11 cellular contexts compared by ENCODE assay signal in the genomic region with DNA sequence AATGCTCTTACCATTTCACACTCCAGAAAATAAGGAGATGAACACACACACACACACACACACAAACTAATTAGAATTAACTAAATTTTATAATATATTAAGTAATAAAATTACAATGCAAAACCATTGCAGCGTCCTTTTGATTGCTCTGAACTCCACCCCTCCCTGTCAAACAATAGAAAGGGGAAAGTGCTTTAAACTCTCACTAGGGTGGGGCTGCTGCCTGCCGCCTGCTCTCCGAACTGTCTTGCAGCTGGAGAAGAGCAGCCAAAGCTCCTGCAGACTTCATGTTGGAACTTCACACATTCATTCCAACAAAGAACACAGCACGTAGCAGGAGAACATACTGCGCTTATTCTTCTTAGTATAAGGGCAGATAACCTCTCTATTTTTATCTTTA.
DNase-seq lines count a peak whose midpoint lies in the region; ATAC-seq and TF ChIP-seq lines count a peak whose summit lies in the region.
"Had no signal": no experiment of that assay in that cellular context is flagged by ENCODE, and none has a peak within 500 bp of the region (broad histone marks: within the 10 kb centered on the region; RNA-seq: fewer than 3 reads in every experiment).

No MANE protein-coding gene starts in this region.

- H3K9ac ChIP-seq in SU-DHL-6 (ENCODE audit: low read length) = no peak overlapping the region
- H3K9ac ChIP-seq: BLaER1 had no signal

- peak overlapping the region; percentile 32 for H3K4me2 ChIP-seq in SU-DHL-6 (ENCODE audit: low read depth, low read length, poor library complexity, severe bottlenecking)
- H3K4me2 ChIP-seq: BLaER1 had no signal

- peaks cover 2% of the 10 kb centered on the region for H3K27me3 Mint-ChIP-seq in activated T-helper 1 cell treated with anti-CD3 and anti-CD28 coated beads, Interleukin-12 subunit alpha, Interleukin-12 subunit beta, Interleukin-2, Interleukin-4 antibody, amounts not matched to agents 30 ng/mL and 10 ng/mL and 1 ng/mL, durations not matched to agents 14 hours and 24 hours and 36 hours (ENCODE audit: insufficient read depth)

- peak overlapping the region; percentile 15 for H2AFZ ChIP-seq in SU-DHL-6 (ENCODE audit: low read depth, low read length, severe bottlenecking)

- H3K4me1 Mint-ChIP-seq in activated T-helper 1 cell treated with anti-CD3 and anti-CD28 coated beads, Interleukin-12 subunit alpha, Interleukin-12 subunit beta, Interleukin-2, Interleukin-4 antibody, amounts not matched to agents 30 ng/mL and 10 ng/mL and 1 ng/mL, durations not matched to agents 14 hours and 24 hours and 36 hours (ENCODE audit: low read depth) = no peaks in the 10 kb centered on the region

- no peaks in the 10 kb centered on the region for H3K9me2 ChIP-seq in SU-DHL-6 (replicated peaks; ENCODE audit: insufficient read depth, low read length)

- no peaks in the 10 kb centered on the region for H3K79me2 ChIP-seq in SU-DHL-6 (ENCODE audit: insufficient read depth, low read length)

- no peak overlapping the region for H3K4me3 Mint-ChIP-seq in activated T-helper 1 cell treated with anti-CD3 and anti-CD28 coated beads, Interleukin-12 subunit alpha, Interleukin-12 subunit beta, Interleukin-2, Interleukin-4 antibody, amounts not matched to agents 30 ng/mL and 10 ng/mL and 1 ng/mL, durations not matched to agents 14 hours and 24 hours and 36 hours
- H3K4me3 Mint-ChIP-seq: T-helper 1 cell treated with Interleukin-12 subunit alpha and Interleukin-12 subunit beta and Interleukin-4 antibody, amounts not matched to agents 30 μg/mL and 1 μg/mL, for 36 hours had no signal

- H3K4me3 ChIP-seq in SU-DHL-6 (ENCODE audit: insufficient read depth, low read length, poor library complexity, severe bottlenecking) (no peak overlapping the region), uterus (no peak overlapping the region)
- H3K4me3 ChIP-seq: BLaER1 had no signal

- CTCF ChIA-PET in HEK293T (lab: Yijun Ruan, JAX) = no interaction called here

- H3K36me3 Mint-ChIP-seq in activated T-helper 1 cell treated with anti-CD3 and anti-CD28 coated beads, Interleukin-12 subunit alpha, Interleukin-12 subunit beta, Interleukin-2, Interleukin-4 antibody, amounts not matched to agents 30 ng/mL and 10 ng/mL and 1 ng/mL, durations not matched to agents 14 hours and 24 hours and 36 hours (ENCODE audit: low read depth) = no peaks in the 10 kb centered on the region

- H3K36me3 ChIP-seq in SU-DHL-6 (ENCODE audit: low read length) (no peaks in the 10 kb centered on the region), uterus (no peaks in the 10 kb centered on the region)
- H3K36me3 ChIP-seq: BLaER1 had no signal

- POLR2A ChIA-PET in HEK293T (lab: Yijun Ruan, JAX) = no interaction called here

- peak; percentile 24 for ATAC-seq in GM19023 (IDR thresholded peaks at IDR 0.05; ENCODE audit: unreplicated experiment)
- ATAC-seq in HG03135 (IDR thresholded peaks at IDR 0.05; ENCODE audit: unreplicated experiment) = peak; percentile 43

- H3K4me1 ChIP-seq in uterus = peaks cover 0 to 3% of the 10 kb centered on the region in 2 donors
- H3K4me1 ChIP-seq: BLaER1 had no signal

- H3K27ac ChIP-seq in SU-DHL-6 (ENCODE audit: low read depth, low read length) (peak overlapping the region; percentile 60), uterus (no peak overlapping the region)
- H3K27ac ChIP-seq: BLaER1 had no signal

- DNase-seq in CD1c-positive myeloid dendritic cell (ENCODE audit: extremely low spot score) (peak; percentile 45), uterus (no peak), DMS153 (lab: John Stamatoyannopoulos, UW) (no peak), HEK293T (ENCODE audit: extremely low spot score) (no peak)
- no peak for DNase-seq in activated T-helper 1 cell treated with anti-CD3 and anti-CD28 coated beads, Interleukin-12 subunit alpha, Interleukin-12 subunit beta, Interleukin-2, Interleukin-4 antibody, amounts not matched to agents 30 ng/mL and 10 ng/mL and 1 ng/mL, durations not matched to agents 14 hours and 24 hours and 36 hours (ENCODE audit: low spot score)
- DNase-seq: HCEC 1CT had no signal

- H4K20me1 ChIP-seq in SU-DHL-6 (ENCODE audit: low read depth, low read length) = no peaks in the 10 kb centered on the region
- H4K20me1 ChIP-seq: BLaER1 had no signal

- no peak for TF ChIP-seq POLR2A in uterus (IDR thresholded peaks at IDR 0.05)

- TF ChIP-seq CTCF in SU-DHL-6 (IDR thresholded peaks at IDR 0.05; ENCODE audit: insufficient read depth, low read length, poor library complexity, severe bottlenecking) (no peak), uterus (IDR thresholded peaks at IDR 0.05) (no peak)

- no peaks in the 10 kb centered on the region for H3K9me3 Mint-ChIP-seq in activated T-helper 1 cell treated with anti-CD3 and anti-CD28 coated beads, Interleukin-12 subunit alpha, Interleukin-12 subunit beta, Interleukin-2, Interleukin-4 antibody, amounts not matched to agents 30 ng/mL and 10 ng/mL and 1 ng/mL, durations not matched to agents 14 hours and 24 hours and 36 hours
- H3K9me3 Mint-ChIP-seq: T-helper 1 cell treated with Interleukin-12 subunit alpha and Interleukin-12 subunit beta and Interleukin-4 antibody, amounts not matched to agents 30 μg/mL and 1 μg/mL, for 36 hours had no signal

- no peaks in the 10 kb centered on the region for H3K9me3 ChIP-seq in SU-DHL-6 (ENCODE audit: insufficient read depth, low read length)
- H3K9me3 ChIP-seq in uterus = no peaks in the 10 kb centered on the region
- H3K9me3 ChIP-seq: BLaER1 had no signal

- H3K27me3 ChIP-seq in SU-DHL-6 (ENCODE audit: low read length) = no peaks in the 10 kb centered on the region
- no peaks in the 10 kb centered on the region for H3K27me3 ChIP-seq in uterus
- H3K27me3 ChIP-seq: BLaER1 had no signal

- no peak overlapping the region for H3K27ac Mint-ChIP-seq in activated T-helper 1 cell treated with anti-CD3 and anti-CD28 coated beads, Interleukin-12 subunit alpha, Interleukin-12 subunit beta, Interleukin-2, Interleukin-4 antibody, amounts not matched to agents 30 ng/mL and 10 ng/mL and 1 ng/mL, durations not matched to agents 14 hours and 24 hours and 36 hours
- H3K27ac Mint-ChIP-seq: T-helper 1 cell treated with Interleukin-12 subunit alpha and Interleukin-12 subunit beta and Interleukin-4 antibody, amounts not matched to agents 30 μg/mL and 1 μg/mL, for 36 hours had no signal

- intact Hi-C loops in uterus (cut with DNase I; ENCODE audit: low total_unique reads) = no loop called here
- intact Hi-C loops in activated T-helper 1 cell treated with anti-CD3 and anti-CD28 coated beads, Interleukin-12 subunit alpha, Interleukin-12 subunit beta, Interleukin-2, Interleukin-4 antibody, amounts not matched to agents 30 ng/mL and 10 ng/mL and 1 ng/mL, durations not matched to agents 14 hours and 24 hours and 36 hours (cut with micrococcal nuclease) = no loop called here

- 0 out of 2 replicates have a peak, but pooled peaks cover 4% of the 10 kb centered on the region for H3F3A ChIP-seq in SU-DHL-6 (ENCODE audit: insufficient read depth)

TF ChIP-seq in HEK293T, 16 proteins besides CTCF, POLR2A, EP300 and RAD21:
- TF ChIP-seq TARDBP (IDR thresholded peaks at IDR 0.05) (no peak), ELF4 (IDR thresholded peaks at IDR 0.05) (no peak), FOXK2 (IDR thresholded peaks at IDR 0.05) (no peak), ARNT (IDR thresholded peaks at IDR 0.05) (no peak), HDGF (IDR thresholded peaks at IDR 0.05; ENCODE audit: borderline replicate concordance) (no peak), ZNF384 (IDR thresholded peaks at IDR 0.05) (no peak), LEF1 (IDR thresholded peaks at IDR 0.05; ENCODE audit: borderline replicate concordance) (no peak), BHLHE40 (IDR thresholded peaks at IDR 0.05; ENCODE audit: borderline replicate concordance) (no peak), L3MBTL2 (conservative IDR thresholded peaks at IDR 0.05) (no peak), FOXA1 (IDR thresholded peaks at IDR 0.05) (no peak), FOXM1 (IDR thresholded peaks at IDR 0.05; ENCODE audit: borderline replicate concordance) (no peak), CTBP1 (IDR thresholded peaks at IDR 0.05; ENCODE audit: borderline replicate concordance) (no peak), SUZ12 (IDR thresholded peaks at IDR 0.05) (no peak), SP1 (IDR thresholded peaks at IDR 0.05) (no peak), NFRKB (IDR thresholded peaks at IDR 0.05) (no peak)
- TF ChIP-seq, protein P1, sequence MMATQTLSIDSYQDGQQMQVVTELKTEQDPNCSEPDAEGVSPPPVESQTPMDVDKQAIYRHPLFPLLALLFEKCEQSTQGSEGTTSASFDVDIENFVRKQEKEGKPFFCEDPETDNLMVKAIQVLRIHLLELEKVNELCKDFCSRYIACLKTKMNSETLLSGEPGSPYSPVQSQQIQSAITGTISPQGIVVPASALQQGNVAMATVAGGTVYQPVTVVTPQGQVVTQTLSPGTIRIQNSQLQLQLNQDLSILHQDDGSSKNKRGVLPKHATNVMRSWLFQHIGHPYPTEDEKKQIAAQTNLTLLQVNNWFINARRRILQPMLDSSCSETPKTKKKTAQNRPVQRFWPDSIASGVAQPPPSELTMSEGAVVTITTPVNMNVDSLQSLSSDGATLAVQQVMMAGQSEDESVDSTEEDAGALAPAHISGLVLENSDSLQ (IDR thresholded peaks at IDR 0.05) = no peak
